ENCODE assay signal across 8 cellular contexts in genomic region chr12:90102957-90103652, GRCh38.
DNase-seq lines count a peak whose midpoint lies in the region; ATAC-seq and TF ChIP-seq lines count a peak whose summit lies in the region.

No MANE protein-coding gene starts in this region.

- H3K4me1 ChIP-seq in osteoblast (ENCODE audit: insufficient read depth, low read length) = peaks cover 16% of the 10 kb centered on the region
- H3K4me1 ChIP-seq in suprapubic skin = no peaks in the 10 kb centered on the region

- peaks cover 0 to 8% of the 10 kb centered on the region in 2 donors for H3K27me3 Mint-ChIP-seq in effector memory CD8-positive, alpha-beta T cell

- H3K4me2 ChIP-seq in osteoblast (ENCODE audit: insufficient read depth, low read length) = no peak overlapping the region

- 81% methylated on average over 3 of the region's 3 CpGs for WGBS in suprapubic skin

- no peak for TF ChIP-seq POLR2A in suprapubic skin (IDR thresholded peaks at IDR 0.05)

- TF ChIP-seq EP300 in suprapubic skin (IDR thresholded peaks at IDR 0.05) = no peak

- no peak overlapping the region for H3K27ac Mint-ChIP-seq in effector memory CD8-positive, alpha-beta T cell

- DNase-seq in NCI-H1417 (lab: John Stamatoyannopoulos, UW) = peak; percentile 17 to 66 (median 25)
- DNase-seq in NCI-H1417 treated with DMSO at 0.1 percent for 48 hours (lab: John Stamatoyannopoulos, UW) = no peak
- peak; percentile 6 to 32 for DNase-seq in SHP77 (lab: John Stamatoyannopoulos, UW)
- peak; percentile 5 to 20 (median 6) for DNase-seq in effector memory CD8-positive, alpha-beta T cell
- no peak for DNase-seq in osteoblast (ENCODE audit: insufficient read length, low spot score, missing footprints)
- DNase-seq in suprapubic skin (ENCODE audit: low spot score in 2 of 2) = no peak

- H3K27me3 ChIP-seq in osteoblast (ENCODE audit: insufficient read depth, low read length) (no peaks in the 10 kb centered on the region), suprapubic skin (no peaks in the 10 kb centered on the region)

- no peaks in the 10 kb centered on the region for H4K20me1 ChIP-seq in osteoblast (ENCODE audit: insufficient read depth, low read length)

- H3K36me3 Mint-ChIP-seq in effector memory CD8-positive, alpha-beta T cell (ENCODE audit: insufficient read depth) = no peaks in the 10 kb centered on the region

- no peak overlapping the region for H3K4me3 ChIP-seq in osteoblast (ENCODE audit: insufficient read depth, low read length)
- H3K4me3 ChIP-seq in suprapubic skin = no peak overlapping the region

- no peak overlapping the region for H3K4me3 Mint-ChIP-seq in effector memory CD8-positive, alpha-beta T cell

- no peak overlapping the region for H2AFZ ChIP-seq in osteoblast (ENCODE audit: low read length)

- H3K36me3 ChIP-seq in osteoblast (ENCODE audit: insufficient read depth, low read length) = no peaks in the 10 kb centered on the region
- no peaks in the 10 kb centered on the region for H3K36me3 ChIP-seq in suprapubic skin

- H3K4me1 Mint-ChIP-seq in effector memory CD8-positive, alpha-beta T cell (ENCODE audit: low read depth in 2 of 2) = peaks cover 4 to 5% of the 10 kb centered on the region in 2 donors

- H3K9me3 Mint-ChIP-seq in effector memory CD8-positive, alpha-beta T cell = no peaks in the 10 kb centered on the region

- TF ChIP-seq CTCF in osteoblast (IDR thresholded peaks at IDR 0.05; ENCODE audit: extremely low read depth, low read depth, low read length) = peak; percentile 68
- TF ChIP-seq CTCF in suprapubic skin (IDR thresholded peaks at IDR 0.05) = peak in 1 of 2 donors; percentile 22

- H3K79me2 ChIP-seq in osteoblast (ENCODE audit: insufficient read depth, low read length) = no peaks in the 10 kb centered on the region

- ATAC-seq in GM19395 (IDR thresholded peaks at IDR 0.05; ENCODE audit: unreplicated experiment) (peak; percentile 84), HG03469 (IDR thresholded peaks at IDR 0.05; ENCODE audit: unreplicated experiment) (peak; percentile 79)
- peak; percentile 80 for ATAC-seq in effector memory CD8-positive, alpha-beta T cell (replicated peaks)

- no peaks in the 10 kb centered on the region for H3K9me3 ChIP-seq in osteoblast (ENCODE audit: low read depth, low read length)
- H3K9me3 ChIP-seq in suprapubic skin = no peaks in the 10 kb centered on the region

- H3K27ac ChIP-seq in osteoblast (ENCODE audit: low read depth, low read length) (no peak overlapping the region), suprapubic skin (no peak overlapping the region)

Comparison
In these comparisons a context has a peak if more than half of its experiments do, and no peak if none do; other contexts are left out.
1. DNase-seq: peak in NCI-H1417 (3 of 3), SHP77 (2 of 2) and effector memory CD8-positive, alpha-beta T cell (3 of 3); none in NCI-H1417 treated with DMSO at 0.1 percent for 48 hours (single experiment), osteoblast (single experiment) and suprapubic skin (0 of 2).
2. Peak in every context shown above with its lines, with median percentiles within 50 percentile points of each other: ATAC-seq.